7 cellular contexts compared by ENCODE assay signal in the genomic region with DNA sequence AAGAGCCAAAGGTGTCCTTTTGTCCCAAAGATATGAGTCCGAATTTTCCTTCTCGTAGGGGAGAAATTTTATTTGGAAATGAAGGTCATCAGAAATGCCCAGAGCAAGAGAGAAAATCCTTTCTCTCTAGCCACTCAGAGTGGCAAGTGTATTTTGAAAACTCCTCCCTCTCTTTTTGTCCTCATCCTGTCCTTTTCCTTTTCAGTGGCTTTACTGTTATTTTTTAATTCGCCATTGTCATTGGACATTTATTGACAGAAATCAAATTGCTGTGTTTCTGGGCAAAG. TPM values are rescaled to one million over a fixed set of nuclear protein-coding genes. Genes with fewer than 3 reads are reported as not detected.
A peak's percentile ranks its signal among the peaks of the same experiment; 100 is the strongest.
DNase-seq lines count a peak whose midpoint lies in the region; ATAC-seq, FAIRE-seq and TF ChIP-seq lines count a peak whose summit lies in the region.

No MANE protein-coding gene starts in this region.

- TF ChIP-seq CTCF in astrocyte (IDR thresholded peaks at IDR 0.05; ENCODE audit: insufficient read depth, low read depth, low read length) (no peak), foreskin keratinocyte (conservative IDR thresholded peaks at IDR 0.05) (no peak)

- H3K27me3 Mint-ChIP-seq in astrocyte (ENCODE audit: low read depth, unreplicated experiment): no peaks in the 10 kb centered on the region

- no peaks in the 10 kb centered on the region for H3K9me3 Mint-ChIP-seq in astrocyte (ENCODE audit: unreplicated experiment)

- peak overlapping the region; percentile 82 for H3K4me3 Mint-ChIP-seq in astrocyte (ENCODE audit: unreplicated experiment)

- no peak overlapping the region for H3K27ac Mint-ChIP-seq in astrocyte (ENCODE audit: unreplicated experiment)

- H3K79me2 ChIP-seq in astrocyte (ENCODE audit: insufficient read depth, low read length): no peaks in the 10 kb centered on the region

- H3K4me1 ChIP-seq in astrocyte (ENCODE audit: insufficient read depth, low read length) (peaks cover 18% of the 10 kb centered on the region), foreskin keratinocyte (no peaks in the 10 kb centered on the region)

- no peaks in the 10 kb centered on the region for H3K9me3 ChIP-seq in astrocyte (ENCODE audit: insufficient read depth, low read depth, low read length)

- H3K27me3 ChIP-seq in astrocyte (ENCODE audit: insufficient read depth, low read length) (no peaks in the 10 kb centered on the region), layer of hippocampus (ENCODE audit: control insufficient read depth, insufficient read depth, low read length) (no peaks in the 10 kb centered on the region), foreskin keratinocyte (no peaks in the 10 kb centered on the region)

- ATAC-seq in foreskin keratinocyte: no peak

- H3K36me3 Mint-ChIP-seq in astrocyte (ENCODE audit: low read depth, unreplicated experiment): peaks cover 3% of the 10 kb centered on the region

- no peaks in the 10 kb centered on the region for H3K36me3 ChIP-seq in astrocyte (ENCODE audit: insufficient read depth, low read length)

- H3K9ac ChIP-seq in astrocyte (ENCODE audit: low read length): peak overlapping the region; percentile 73

- peak overlapping the region; percentile 86 for H2AFZ ChIP-seq in astrocyte (ENCODE audit: low read depth, low read length)

- H3K27ac ChIP-seq in astrocyte (ENCODE audit: low read depth, low read length): peak overlapping the region; percentile 62
- peak overlapping the region; percentile 90 for H3K27ac ChIP-seq in layer of hippocampus (ENCODE audit: low read depth, low read length)
- H3K27ac ChIP-seq in foreskin keratinocyte: no peak overlapping the region

- peak overlapping the region; percentile 55 for H3K4me3 ChIP-seq in Jurkat, Clone E6-1 (ENCODE audit: low read length)
- peak overlapping the region; percentile 55 for H3K4me3 ChIP-seq in astrocyte (ENCODE audit: insufficient read depth, low read depth, low read length)

- H3K4me1 Mint-ChIP-seq in astrocyte (ENCODE audit: low read depth, unreplicated experiment): peaks cover 17% of the 10 kb centered on the region

- no peaks in the 10 kb centered on the region for H4K20me1 ChIP-seq in astrocyte (ENCODE audit: insufficient read depth, low read length)

- peak overlapping the region; percentile 91 for H3K4me2 ChIP-seq in astrocyte (ENCODE audit: low read length)

- no peak for DNase-seq in Jurkat, Clone E6-1 (ENCODE audit: low read depth, low spot score)
- DNase-seq in astrocyte (ENCODE audit: low read depth) (no peak), superior temporal gyrus (ENCODE audit: extremely low spot score) (peak; percentile 69), HUDEP-2 (lab: John Stamatoyannopoulos, UW; ENCODE audit: unreplicated experiment in 76 of 76) (no peak), foreskin keratinocyte (no peak)
- no peak for DNase-seq in activated CD4-positive, CD25-positive, alpha-beta regulatory T cell treated with anti-CD3 and anti-CD28 coated beads, Interleukin-2, amount 50 U/mL, for 72 hours

- FAIRE-seq in astrocyte (lab: Jason Lieb, UNC): no peak

RNA-seq across cellular contexts. Expression of a gene that starts 39.6 kb away (rescaled TPM):
- 3.1 TPM for polyA plus RNA-seq in Jurkat, Clone E6-1 (2012; ENCODE audit: insufficient read depth, insufficient read length)
- total RNA-seq in astrocyte: 6.2 and 7.1 TPM in 2 replicates
- 0.42 and 0.51 TPM in 2 replicates for total RNA-seq in foreskin keratinocyte
- polyA plus RNA-seq in foreskin keratinocyte: 0.01 and 0.03 TPM in 2 replicates
